In genomic region chr10:72728462-72728861, GRCh38 we compare ENCODE assay signal across 19 cellular contexts.
"Had no signal": no experiment of that assay in that cellular context is flagged by ENCODE, and none has a peak within 500 bp of the region (broad histone marks: within the 10 kb centered on the region; RNA-seq: fewer than 3 reads in every experiment).

No MANE protein-coding gene starts in this region.

- ATAC-seq: left lung; mucosa of descending colon; naive thymus-derived CD4-positive, alpha-beta T cell; pancreas; sciatic nerve; stimulated activated effector memory CD8-positive, alpha-beta T cell treated with anti-CD3 and anti-CD28 coated beads, Interleukin-12 subunit alpha, Interleukin-12 subunit beta, amount 100 ng/mL, for 72 hours; upper lobe of right lung had no signal

- H3K9me3 Mint-ChIP-seq: activated CD4-positive, alpha-beta T cell treated with anti-CD3 and anti-CD28 coated beads, Interleukin-2, amount 10 ng/mL, durations not matched to agents 7 days and 5 days; brain; endodermal cell; naive thymus-derived CD4-positive, alpha-beta T cell; stimulated activated effector memory CD8-positive, alpha-beta T cell treated with anti-CD3 and anti-CD28 coated beads, Interleukin-12 subunit alpha, Interleukin-12 subunit beta, amount 100 ng/mL, for 72 hours had no signal

- H3K27me3 Mint-ChIP-seq: activated CD4-positive, alpha-beta T cell treated with anti-CD3 and anti-CD28 coated beads, Interleukin-2, amount 10 ng/mL, durations not matched to agents 7 days and 5 days; brain; naive thymus-derived CD4-positive, alpha-beta T cell had no signal

- H3K27ac ChIP-seq: colonic mucosa, left lung, pancreas, thoracic aorta, upper lobe of right lung had no signal

- H3K4me3 Mint-ChIP-seq: activated CD4-positive, alpha-beta T cell treated with anti-CD3 and anti-CD28 coated beads, Interleukin-2, amount 10 ng/mL, durations not matched to agents 7 days and 5 days; brain; endodermal cell; naive thymus-derived CD4-positive, alpha-beta T cell; stimulated activated effector memory CD8-positive, alpha-beta T cell treated with anti-CD3 and anti-CD28 coated beads, Interleukin-12 subunit alpha, Interleukin-12 subunit beta, amount 100 ng/mL, for 72 hours had no signal

- DNase-seq: activated CD4-positive, alpha-beta T cell treated with anti-CD3 and anti-CD28 coated beads, Interleukin-2, amount 10 ng/mL, durations not matched to agents 7 days and 5 days; activated CD8-positive, alpha-beta memory T cell treated with anti-CD3 and anti-CD28 coated beads for 24 hours; activated CD8-positive, alpha-beta memory T cell treated with anti-CD3 and anti-CD28 coated beads, Interleukin-2, amount 50 U/mL, for 48 hours; activated naive CD4-positive, alpha-beta T cell; anterior cingulate cortex; caudate nucleus; colonic mucosa; endodermal cell; foreskin melanocyte; kidney; left lung; mucosa of descending colon; naive thymus-derived CD4-positive, alpha-beta T cell; pancreas; upper lobe of right lung had no signal

- H3K36me3 Mint-ChIP-seq: stimulated activated effector memory CD8-positive, alpha-beta T cell treated with anti-CD3 and anti-CD28 coated beads, Interleukin-12 subunit alpha, Interleukin-12 subunit beta, amount 100 ng/mL, for 72 hours had no signal

- H3K27ac Mint-ChIP-seq: activated CD4-positive, alpha-beta T cell treated with anti-CD3 and anti-CD28 coated beads, Interleukin-2, amount 10 ng/mL, durations not matched to agents 7 days and 5 days; endodermal cell; naive thymus-derived CD4-positive, alpha-beta T cell; stimulated activated effector memory CD8-positive, alpha-beta T cell treated with anti-CD3 and anti-CD28 coated beads, Interleukin-12 subunit alpha, Interleukin-12 subunit beta, amount 100 ng/mL, for 72 hours had no signal

- H3K36me3 ChIP-seq: colonic mucosa, left lung, pancreas, thoracic aorta, upper lobe of right lung had no signal

- H3K9me3 ChIP-seq: colonic mucosa, left lung, mucosa of descending colon, pancreas, thoracic aorta, upper lobe of right lung had no signal

- H3K4me3 ChIP-seq: colonic mucosa, left lung, mucosa of descending colon, pancreas, thoracic aorta, upper lobe of right lung had no signal

- H3K4me1 ChIP-seq: colonic mucosa, upper lobe of right lung had no signal
